ENCODE assay signal across 9 cellular contexts in the genomic region with DNA sequence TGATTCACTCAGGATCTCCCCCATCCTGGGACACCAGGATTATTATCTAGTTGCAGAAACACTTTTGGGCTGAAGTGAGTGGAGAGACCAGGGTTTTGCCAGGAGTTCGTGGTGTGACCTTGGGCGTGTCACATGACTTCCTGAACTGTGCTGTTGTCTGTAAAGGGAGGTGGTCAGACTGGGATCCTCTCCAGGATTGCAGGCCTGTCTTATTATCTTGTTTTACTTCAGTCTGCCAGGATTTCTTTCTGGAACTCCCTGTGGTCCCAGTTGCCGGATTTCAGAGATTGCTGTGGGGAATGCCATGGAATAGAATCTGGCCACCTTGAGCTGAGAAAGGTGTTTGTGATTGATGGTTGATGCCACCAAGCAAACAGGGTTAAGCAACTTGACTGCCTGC. TPM values are rescaled to one million over a fixed set of nuclear protein-coding genes. Genes with fewer than 3 reads are reported as not detected.
DNase-seq lines count a peak whose midpoint lies in the region; ATAC-seq lines count a peak whose summit lies in the region.
"Had no signal": no experiment of that assay in that cellular context is flagged by ENCODE, and none has a peak within 500 bp of the region (broad histone marks: within the 10 kb centered on the region; RNA-seq: fewer than 3 reads in every experiment).

No MANE protein-coding gene starts in this region.

- H3K9me3 Mint-ChIP-seq in activated naive CD8-positive, alpha-beta T cell treated with anti-CD3 and anti-CD28 coated beads, Interleukin-2, amount 10 ng/mL, durations not matched to agents 7 days and 5 days: no peaks in the 10 kb centered on the region
- H3K9me3 Mint-ChIP-seq: activated naive CD4-positive, alpha-beta T cell treated with anti-CD3 and anti-CD28 coated beads, Interleukin-2, amount 50 U/mL, for 24 hours had no signal

- 13 to 20% methylated on average over 3 of the region's 3 CpGs for WGBS in GM23248 (ENCODE audit: low coverage in 1 of 2, low lambda C conversion rate in 2 of 2, missing lambda C conversion rate in 2 of 2), 2 experiments
- WGBS in right cardiac atrium: 15% methylated on average over 3 of the region's 3 CpGs

- peaks cover 66% of the 10 kb centered on the region for H3F3A ChIP-seq in GM23248 (ENCODE audit: insufficient read depth)

- H3K4me1 ChIP-seq in GM23248 (ENCODE audit: insufficient read depth): peaks cover 66% of the 10 kb centered on the region
- H3K4me1 ChIP-seq in right cardiac atrium (ENCODE audit: control insufficient read depth, insufficient read depth, low read length): peaks cover 14% of the 10 kb centered on the region
- H3K4me1 ChIP-seq in skeletal muscle satellite cell (ENCODE audit: control insufficient read depth, insufficient read depth, low read length): peaks cover 33% of the 10 kb centered on the region
- peaks cover 8% of the 10 kb centered on the region for H3K4me1 ChIP-seq in HAP-1

- H3K79me2 ChIP-seq in GM23248 (ENCODE audit: insufficient read depth): peaks cover 53% of the 10 kb centered on the region

- peak overlapping the region; percentile 82 for H3K27ac ChIP-seq in GM23248
- H3K27ac ChIP-seq in right cardiac atrium (ENCODE audit: low read length): peak overlapping the region; percentile 87

- peaks cover 48% of the 10 kb centered on the region for H3K36me3 Mint-ChIP-seq in activated naive CD8-positive, alpha-beta T cell treated with anti-CD3 and anti-CD28 coated beads, Interleukin-2, amount 10 ng/mL, durations not matched to agents 7 days and 5 days

- H3K9me2 ChIP-seq in GM23248 (ENCODE audit: insufficient read depth): no peaks in the 10 kb centered on the region

- no peaks in the 10 kb centered on the region for H3K27me3 ChIP-seq in GM23248 (replicated peaks; ENCODE audit: insufficient read depth)
- H3K27me3 ChIP-seq in right cardiac atrium (ENCODE audit: control insufficient read depth, insufficient read depth): no peaks in the 10 kb centered on the region
- H3K27me3 ChIP-seq in skeletal muscle satellite cell (ENCODE audit: control insufficient read depth, insufficient read depth, low read length): no peaks in the 10 kb centered on the region
- no peaks in the 10 kb centered on the region for H3K27me3 ChIP-seq in HAP-1 (ENCODE audit: low read depth)
- no peaks in the 10 kb centered on the region for H3K27me3 ChIP-seq in H7 (ENCODE audit: control insufficient read depth, insufficient read depth, low read length)

- peaks cover 23% of the 10 kb centered on the region for H3K36me3 ChIP-seq in GM23248 (ENCODE audit: low read depth)
- peaks cover 53% of the 10 kb centered on the region for H3K36me3 ChIP-seq in skeletal muscle satellite cell (ENCODE audit: insufficient read depth, low read length)
- peaks cover 55% of the 10 kb centered on the region for H3K36me3 ChIP-seq in HAP-1 (replicated peaks)
- H3K36me3 ChIP-seq in H7 (replicated peaks; ENCODE audit: control insufficient read depth, insufficient read depth, low read length): peaks cover 8% of the 10 kb centered on the region

- H3K4me2 ChIP-seq in GM23248 (ENCODE audit: unreplicated experiment): peak overlapping the region; percentile 51
- peak overlapping the region; percentile 47 for H3K4me2 ChIP-seq in skeletal muscle satellite cell (ENCODE audit: low read length)

- no peak overlapping the region for H2AFZ ChIP-seq in GM23248

- H3K27me3 Mint-ChIP-seq in activated naive CD8-positive, alpha-beta T cell treated with anti-CD3 and anti-CD28 coated beads, Interleukin-2, amount 10 ng/mL, durations not matched to agents 7 days and 5 days: no peaks in the 10 kb centered on the region
- H3K27me3 Mint-ChIP-seq: activated naive CD4-positive, alpha-beta T cell treated with anti-CD3 and anti-CD28 coated beads, Interleukin-2, amount 50 U/mL, for 24 hours had no signal

- in situ Hi-C loops in GM23248 (cut with MboI): no loop called here
- in situ Hi-C loops in HAP-1 (cut with MboI; ENCODE audit: low sequenced_read_pairs): no loop called here

- H3K9me3 ChIP-seq in GM23248 (ENCODE audit: low read depth): no peaks in the 10 kb centered on the region
- H3K9me3 ChIP-seq in right cardiac atrium (ENCODE audit: control insufficient read depth, low read length): no peaks in the 10 kb centered on the region
- no peaks in the 10 kb centered on the region for H3K9me3 ChIP-seq in skeletal muscle satellite cell (replicated peaks; ENCODE audit: low read length)
- no peaks in the 10 kb centered on the region for H3K9me3 ChIP-seq in HAP-1

- ATAC-seq in activated naive CD8-positive, alpha-beta T cell treated with anti-CD3 and anti-CD28 coated beads, Interleukin-2, amount 10 ng/mL, durations not matched to agents 7 days and 5 days (ENCODE audit: low read depth): peak; percentile 58
- peak; percentile 85 to 89 for ATAC-seq in right cardiac atrium
- ATAC-seq in GM19351 (IDR thresholded peaks at IDR 0.05; ENCODE audit: unreplicated experiment): no peak

- H3K4me1 Mint-ChIP-seq in activated naive CD8-positive, alpha-beta T cell treated with anti-CD3 and anti-CD28 coated beads, Interleukin-2, amount 10 ng/mL, durations not matched to agents 7 days and 5 days: peaks cover 15% of the 10 kb centered on the region

- DNase-seq in GM23248: peak; percentile 56
- DNase-seq in activated naive CD8-positive, alpha-beta T cell treated with anti-CD3 and anti-CD28 coated beads, Interleukin-2, amount 10 ng/mL, durations not matched to agents 7 days and 5 days: no peak
- peak; percentile 76 to 87 (median 77) for DNase-seq in right cardiac atrium
- no peak for DNase-seq in GF-D8 (lab: John Stamatoyannopoulos, UW)
- no peak for DNase-seq in HAP-1 (ENCODE audit: low spot score in 2 of 2)
- no peak for DNase-seq in H7

- no peaks in the 10 kb centered on the region for H4K20me1 ChIP-seq in GM23248 (ENCODE audit: insufficient read depth)

- POLR2A ChIA-PET in activated naive CD8-positive, alpha-beta T cell treated with anti-CD3 and anti-CD28 coated beads, Interleukin-2, amount 10 ng/mL, durations not matched to agents 7 days and 5 days (lab: Charles Lee): no interaction called here

- H3K9ac ChIP-seq in GM23248 (peak overlapping the region; percentile 49), skeletal muscle satellite cell (ENCODE audit: low read depth, low read length) (peak overlapping the region; percentile 5)

- peak overlapping the region; percentile 63 for H3K27ac Mint-ChIP-seq in activated naive CD8-positive, alpha-beta T cell treated with anti-CD3 and anti-CD28 coated beads, Interleukin-2, amount 10 ng/mL, durations not matched to agents 7 days and 5 days
- H3K27ac Mint-ChIP-seq: activated naive CD4-positive, alpha-beta T cell treated with anti-CD3 and anti-CD28 coated beads, Interleukin-2, amount 50 U/mL, for 24 hours had no signal

- H3K4me3 ChIP-seq in GM23248 (0 out of 2 replicates have a peak overlapping the region, but pooled peaks have one; percentile 17), right cardiac atrium (ENCODE audit: low read length) (no peak overlapping the region), skeletal muscle satellite cell (ENCODE audit: low read length) (no peak overlapping the region), HAP-1 (no peak overlapping the region), H7 (ENCODE audit: insufficient read depth, low read depth, low read length) (no peak overlapping the region)

- intact Hi-C loops in right cardiac atrium (cut with DNase I): no loop called here

- H3K4me3 Mint-ChIP-seq in activated naive CD8-positive, alpha-beta T cell treated with anti-CD3 and anti-CD28 coated beads, Interleukin-2, amount 10 ng/mL, durations not matched to agents 7 days and 5 days: no peak overlapping the region
- H3K4me3 Mint-ChIP-seq: activated naive CD4-positive, alpha-beta T cell treated with anti-CD3 and anti-CD28 coated beads, Interleukin-2, amount 50 U/mL, for 24 hours had no signal

RNA-seq across cellular contexts. Expression of a gene that starts 35.8 kb away (rescaled TPM):
- 28.6 and 39.5 TPM in 2 replicates for total RNA-seq in GM23248 (2014; rRNA removed; shearing (Covaris generic))
- polyA plus RNA-seq in GM23248 (2016; fragmentation: Nextera tagmentation; extraction: Ambion mirVana) (31.3 and 35.4 TPM in 2 replicates), right cardiac atrium (18.7 TPM)
- total RNA-seq in activated naive CD8-positive, alpha-beta T cell treated with anti-CD3 and anti-CD28 coated beads, Interleukin-2, amount 10 ng/mL, durations not matched to agents 7 days and 5 days: 10 to 100 TPM; 30.2 to 31.5 TPM
- 10 to 100 TPM; 28.3 to 31.5 (median 28.9) TPM for total RNA-seq in right cardiac atrium
- total RNA-seq in skeletal muscle satellite cell (2012; rRNA removed): 21.8 and 37.5 TPM in 2 replicates
- total RNA-seq in H7 (2014; rRNA removed; shearing (Covaris generic)): 25.8 and 30.5 TPM in 2 replicates

RNA-seq across cellular contexts. Expression of a gene that starts 54.7 kb away (rescaled TPM):
- 46.0 and 54.1 TPM in 2 replicates for total RNA-seq in GM23248 (2014; rRNA removed; shearing (Covaris generic))
- 53.7 and 57.0 TPM in 2 replicates for polyA plus RNA-seq in GM23248 (2016; fragmentation: Nextera tagmentation; extraction: Ambion mirVana)
- total RNA-seq in activated naive CD8-positive, alpha-beta T cell treated with anti-CD3 and anti-CD28 coated beads, Interleukin-2, amount 10 ng/mL, durations not matched to agents 7 days and 5 days: 1 to 10 TPM; 2.0 to 2.9 TPM
- total RNA-seq in right cardiac atrium: 1 to 10 TPM; 7.3 to 9.9 (median 8.4) TPM
- polyA plus RNA-seq in right cardiac atrium: 5.1 TPM
- total RNA-seq in skeletal muscle satellite cell (2012; rRNA removed): 26.9 and 51.0 TPM in 2 replicates
- total RNA-seq in H7 (2014; rRNA removed; shearing (Covaris generic)): 20.4 and 24.6 TPM in 2 replicates

Comparison
In these comparisons a context has a peak if more than half of its experiments do, and no peak if none do; other contexts are left out.
1. DNase-seq: peak in GM23248 (single experiment) and right cardiac atrium (3 of 3); none in activated naive CD8-positive, alpha-beta T cell treated with anti-CD3 and anti-CD28 coated beads, Interleukin-2, amount 10 ng/mL, durations not matched to agents 7 days and 5 days (single experiment), GF-D8 (single experiment), HAP-1 (0 of 2) and H7 (single experiment).